Comparison of ENCODE assay signal across 14 cellular contexts in genomic region chr1:40984066-40984465, GRCh38. TPM values are rescaled to one million over a fixed set of nuclear protein-coding genes. Genes with fewer than 3 reads are reported as not detected.
A peak's percentile ranks its signal among the peaks of the same experiment; 100 is the strongest.
DNase-seq lines count a peak whose midpoint lies in the region; ATAC-seq and TF ChIP-seq lines count a peak whose summit lies in the region.
"Had no signal": no experiment of that assay in that cellular context is flagged by ENCODE, and none has a peak within 500 bp of the region (broad histone marks: within the 10 kb centered on the region; RNA-seq: fewer than 3 reads in every experiment).

No MANE protein-coding gene starts in this region.

- H3K27ac Mint-ChIP-seq in activated naive CD4-positive, alpha-beta T cell treated with anti-CD3 and anti-CD28 coated beads, Interleukin-2, amount 50 U/mL, for 24 hours, result peak overlapping the region; percentile 94
- peak overlapping the region; percentile 97 for H3K27ac Mint-ChIP-seq in activated naive CD8-positive, alpha-beta T cell treated with anti-CD3 and anti-CD28 coated beads, Interleukin-2, amount 50 U/mL, for 24 hours

- H3K9me3 ChIP-seq in tibial artery (no peaks in the 10 kb centered on the region), testis (no peaks in the 10 kb centered on the region)
- H3K9me3 ChIP-seq: upper lobe of right lung had no signal

- WGBS in testis, 2 donors, result 88 to 93% methylated on average over 2 of the region's 2 CpGs

- H3K27me3 ChIP-seq in tibial artery, result no peaks in the 10 kb centered on the region
- no peaks in the 10 kb centered on the region for H3K27me3 ChIP-seq in testis
- H3K27me3 ChIP-seq: upper lobe of right lung had no signal

- no peaks in the 10 kb centered on the region for H3K9me3 Mint-ChIP-seq in activated naive CD4-positive, alpha-beta T cell treated with anti-CD3 and anti-CD28 coated beads, Interleukin-2, amount 50 U/mL, for 24 hours
- no peaks in the 10 kb centered on the region for H3K9me3 Mint-ChIP-seq in activated naive CD8-positive, alpha-beta T cell treated with anti-CD3 and anti-CD28 coated beads, Interleukin-2, amount 50 U/mL, for 24 hours

- TF ChIP-seq CTCF in fibroblast of pulmonary artery (IDR thresholded peaks at IDR 0.05; ENCODE audit: low read length, missing control alignments) (no peak), tibial artery (IDR thresholded peaks at IDR 0.05) (no peak), testis (IDR thresholded peaks at IDR 0.05) (no peak)

- peaks cover 0 to 80% (median 52%) of the 10 kb centered on the region in 4 donors for H3K4me1 ChIP-seq in tibial artery
- peaks cover 56% of the 10 kb centered on the region for H3K4me1 ChIP-seq in testis

- peak; percentile 10 for ATAC-seq in activated naive CD8-positive, alpha-beta T cell treated with anti-CD3 and anti-CD28 coated beads, Interleukin-2, amount 50 U/mL, for 24 hours
- no peak for ATAC-seq in GM18868 (IDR thresholded peaks at IDR 0.05; ENCODE audit: unreplicated experiment)
- ATAC-seq in GM18517 (IDR thresholded peaks at IDR 0.05; ENCODE audit: unreplicated experiment), result no peak
- ATAC-seq: upper lobe of right lung had no signal

- TF ChIP-seq POLR2A in testis (IDR thresholded peaks at IDR 0.05), result no peak

- peaks cover 56% of the 10 kb centered on the region for H3K4me1 Mint-ChIP-seq in activated naive CD4-positive, alpha-beta T cell treated with anti-CD3 and anti-CD28 coated beads, Interleukin-2, amount 50 U/mL, for 24 hours
- H3K4me1 Mint-ChIP-seq in activated naive CD8-positive, alpha-beta T cell treated with anti-CD3 and anti-CD28 coated beads, Interleukin-2, amount 50 U/mL, for 24 hours, result peaks cover 75% of the 10 kb centered on the region

- H3K27ac ChIP-seq in tibial artery (peak overlapping the region; percentile 64 to 91), testis (peak overlapping the region in 1 of 2 donors; percentile 23)
- H3K27ac ChIP-seq: upper lobe of right lung, WERI-Rb-1 had no signal

- peak overlapping the region; percentile 84 for H3K4me3 Mint-ChIP-seq in activated naive CD4-positive, alpha-beta T cell treated with anti-CD3 and anti-CD28 coated beads, Interleukin-2, amount 50 U/mL, for 24 hours
- peak overlapping the region; percentile 98 for H3K4me3 Mint-ChIP-seq in activated naive CD8-positive, alpha-beta T cell treated with anti-CD3 and anti-CD28 coated beads, Interleukin-2, amount 50 U/mL, for 24 hours

- H3K36me3 Mint-ChIP-seq in activated naive CD4-positive, alpha-beta T cell treated with anti-CD3 and anti-CD28 coated beads, Interleukin-2, amount 50 U/mL, for 24 hours, result peaks cover 55% of the 10 kb centered on the region
- H3K36me3 Mint-ChIP-seq in activated naive CD8-positive, alpha-beta T cell treated with anti-CD3 and anti-CD28 coated beads, Interleukin-2, amount 50 U/mL, for 24 hours (ENCODE audit: low read depth), result peaks cover 83% of the 10 kb centered on the region

- H3K27me3 Mint-ChIP-seq in activated naive CD4-positive, alpha-beta T cell treated with anti-CD3 and anti-CD28 coated beads, Interleukin-2, amount 50 U/mL, for 24 hours, result no peaks in the 10 kb centered on the region
- no peaks in the 10 kb centered on the region for H3K27me3 Mint-ChIP-seq in activated naive CD8-positive, alpha-beta T cell treated with anti-CD3 and anti-CD28 coated beads, Interleukin-2, amount 50 U/mL, for 24 hours

- H3K4me3 ChIP-seq in fibroblast of pulmonary artery (replicated peaks; ENCODE audit: low read depth, low read length) (no peak overlapping the region), tibial artery (no peak overlapping the region), testis (no peak overlapping the region)
- H3K4me3 ChIP-seq: upper lobe of right lung had no signal

- intact Hi-C loops in tibial artery (cut with DNase I; ENCODE audit: low total_unique reads) (no loop called here), testis (cut with DNase I; ENCODE audit: low total_unique reads) (no loop called here)

- peaks cover 30 to 44% (median 30%) of the 10 kb centered on the region in 3 donors for H3K36me3 ChIP-seq in tibial artery
- H3K36me3 ChIP-seq in testis (ENCODE audit: low read depth, missing control alignments), result no peaks in the 10 kb centered on the region

- DNase-seq in activated naive CD4-positive, alpha-beta T cell treated with anti-CD3 and anti-CD28 coated beads, Interleukin-2, amount 50 U/mL, for 16 hours, result no peak
- no peak for DNase-seq in activated naive CD8-positive, alpha-beta T cell treated with anti-CD3 and anti-CD28 coated beads, Interleukin-2, amount 50 U/mL, for 24 hours
- DNase-seq in fibroblast of pulmonary artery (ENCODE audit: low read depth) (peak; percentile 61), tibial artery (no peak), testis (no peak)
- DNase-seq: cerebellar nuclear complex; DMS 273 treated with DMSO at 0.1 percent for 48 hours; MM.1S; stimulated activated CD4-positive, alpha-beta T cell treated with anti-CD3 and anti-CD28 coated beads, Interleukin-15, amount 100 ng/mL, for 24 hours; upper lobe of right lung; WERI-Rb-1 had no signal

RNA-seq across cellular contexts. Expression of gene CTPS1, which starts 4.6 kb away (rescaled TPM):
- 10 to 100 TPM; 55.9 to 66.1 TPM for total RNA-seq in testis
- 41.2 TPM for polyA plus RNA-seq in testis (ENCODE audit: insufficient read depth, low read depth, low replicate concordance)

RNA-seq across cellular contexts. Expression of gene SLFNL1, which starts 37.5 kb away (rescaled TPM):
- total RNA-seq in testis, result 10 to 100 TPM; 23.4 to 96.8 TPM
- polyA plus RNA-seq in testis (ENCODE audit: insufficient read depth, low read depth, low replicate concordance), result 85.4 TPM
